ENCODE assay signal across 1 cellular context in the genomic region with DNA sequence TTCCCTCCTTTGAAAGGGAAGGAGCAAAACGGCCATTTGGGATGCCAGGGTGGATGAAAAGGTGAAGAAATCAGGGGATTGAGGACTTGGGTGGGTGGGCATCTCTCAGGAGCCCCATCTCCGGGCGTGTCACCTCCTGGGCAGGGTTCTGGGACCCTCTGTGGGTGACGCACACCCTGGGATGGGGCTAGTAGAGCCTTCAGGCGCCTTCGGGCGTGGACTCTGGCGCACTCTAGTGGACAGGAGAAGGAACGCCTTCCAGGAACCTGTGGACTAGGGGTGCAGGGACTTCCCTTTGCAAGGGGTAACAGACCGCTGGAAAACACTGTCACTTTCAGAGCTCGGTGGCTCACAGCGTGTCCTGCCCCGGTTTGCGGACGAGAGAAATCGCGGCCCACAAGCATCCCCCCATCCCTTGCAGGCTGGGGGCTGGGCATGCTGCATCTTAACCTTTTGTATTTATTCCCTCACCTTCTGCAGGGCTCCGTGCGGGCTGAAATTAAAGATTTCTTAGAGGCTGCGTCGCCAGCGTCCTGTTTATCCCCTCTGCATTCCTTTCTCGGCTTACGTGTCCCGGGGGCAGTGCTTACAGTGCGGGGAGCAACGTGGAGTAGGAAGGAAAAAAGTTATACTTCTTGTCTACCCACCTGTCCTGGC.
A peak's percentile ranks its signal among the peaks of the same experiment; 100 is the strongest.
TF ChIP-seq lines count a peak whose summit lies in the region.

No MANE protein-coding gene starts in this region.

TF ChIP-seq in H1, 55 proteins besides CTCF, POLR2A, EP300 and RAD21:
- TF ChIP-seq, protein P1, sequence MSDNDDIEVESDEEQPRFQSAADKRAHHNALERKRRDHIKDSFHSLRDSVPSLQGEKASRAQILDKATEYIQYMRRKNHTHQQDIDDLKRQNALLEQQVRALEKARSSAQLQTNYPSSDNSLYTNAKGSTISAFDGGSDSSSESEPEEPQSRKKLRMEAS (IDR thresholded peaks at IDR 0.05), result no peak
- peak in 1 of 2 experiments; percentile 46; a peak in 1 of 4 replicates for TF ChIP-seq SIN3A (conservative IDR thresholded peaks at IDR 0.05 in 1 of 2, IDR thresholded peaks at IDR 0.05 in 1 of 2; ENCODE audit: low read depth in 1 of 2, low read length in 2 of 2)
- no peak; the same call in 1 of the 2 replicates for TF ChIP-seq RBBP5 (IDR thresholded peaks at IDR 0.05; ENCODE audit: borderline replicate concordance, low read depth, low read length)
- peak; percentile 29; the same call in 1 of the 2 replicates for TF ChIP-seq BACH1 (IDR thresholded peaks at IDR 0.05; ENCODE audit: low read length)
- no peak for TF ChIP-seq SRF (IDR thresholded peaks at IDR 0.05; ENCODE audit: low read depth, low read length)
- 0 out of 2 replicates have a peak, but pooled peaks have one; percentile 39 for TF ChIP-seq TBP (IDR thresholded peaks at IDR 0.05; ENCODE audit: low read depth, low read length)
- TF ChIP-seq GABPA (IDR thresholded peaks at IDR 0.05; ENCODE audit: borderline replicate concordance, insufficient read depth, low read length), result peak; percentile 21; the same call in 1 of the 2 replicates
- no peak for TF ChIP-seq SIX5 (IDR thresholded peaks at IDR 0.05; ENCODE audit: low read depth, low read length)
- no peak for TF ChIP-seq KDM5A (IDR thresholded peaks at IDR 0.05; ENCODE audit: low read length)
- TF ChIP-seq JUND (IDR thresholded peaks at IDR 0.05; ENCODE audit: low read length), result peak; percentile 57; the same call in 1 of the 2 replicates
- TF ChIP-seq RXRA (IDR thresholded peaks at IDR 0.05; ENCODE audit: insufficient read depth, low read depth, low read length), result no peak
- no peak for TF ChIP-seq ZNF274 (IDR thresholded peaks at IDR 0.05; ENCODE audit: borderline replicate concordance, extremely low read depth, low read length)
- 0 out of 2 replicates have a peak, but pooled peaks have one; percentile 34 for TF ChIP-seq CHD2 (IDR thresholded peaks at IDR 0.05; ENCODE audit: low read length)
- TF ChIP-seq SP2 (IDR thresholded peaks at IDR 0.05; ENCODE audit: low read length), result no peak
